ENCODE assay signal across 8 cellular contexts in genomic region chr16:23640959-23641765, GRCh38. TPM values are rescaled to one million over a fixed set of nuclear protein-coding genes. Genes with fewer than 3 reads are reported as not detected.
DNase-seq lines count a peak whose midpoint lies in the region; ATAC-seq and TF ChIP-seq lines count a peak whose summit lies in the region.

DCTN5 (plus strand) TSS chr16:23641466; CDS start chr16:23641543, 77 bp downstream.
PALB2 (minus strand) TSS chr16:23641310; CDS start chr16:23641157, 153 bp downstream.

- CTCF ChIA-PET in PC-3 (lab: Charles Lee): no interaction called here

- TF ChIP-seq CTCF in PC-3 (conservative IDR thresholded peaks at IDR 0.05; ENCODE audit: low read depth, low read length): no peak

- no peaks in the 10 kb centered on the region for H3K9me2 ChIP-seq in PC-3 (replicated peaks; ENCODE audit: low read length)

- H3K27ac ChIP-seq in PC-3 (ENCODE audit: low read length) (peak within 1 kb of the TSS; percentile 50), mucosa of rectum (ENCODE audit: low read depth in 2 of 2, low read length in 2 of 2) (peak within 1 kb of the TSS; percentile 50 to 92)

- peaks cover 5% of the 10 kb centered on the region for H3K36me3 ChIP-seq in PC-3 (ENCODE audit: low read depth, low read length)
- peaks cover 0 to 17% of the 10 kb centered on the region in 2 donors for H3K36me3 ChIP-seq in mucosa of rectum (ENCODE audit: control insufficient read depth in 2 of 2, insufficient read depth in 2 of 2, low read length in 2 of 2)

- H3K4me3 ChIP-seq in PC-3 (ENCODE audit: low read length) (peak within 1 kb of the TSS; percentile 100), mucosa of rectum (ENCODE audit: low read length in 2 of 2) (peak within 1 kb of the TSS; percentile 97 to 99)

- H2AFZ ChIP-seq in PC-3 (ENCODE audit: low read length): peak within 1 kb of the TSS; percentile 91

- POLR2A ChIA-PET in PC-3 (lab: Charles Lee; ENCODE audit: unreplicated experiment): interaction anchor here (0.9 kb wide), 1 partner anchor 14 kb away, joined by 3 read pairs; no protein-coding TSS in a partner anchor

- DNase-seq in DMS114 treated with DMSO at 0.1 percent for 48 hours (lab: John Stamatoyannopoulos, UW; ENCODE audit: unreplicated experiment): peak; percentile 87
- DNase-seq in PC-3: peak; percentile 90
- DNase-seq in activated T-cell treated with anti-CD3 and anti-CD28 coated beads, Interleukin-2, amount 50 U/mL, for 1 hour: peak; percentile 81
- DNase-seq in erythroblast (lab: John Stamatoyannopoulos, UW): peak; percentile 95
- DNase-seq in stimulated activated CD8-positive, alpha-beta memory T cell treated with anti-CD3 and anti-CD28 coated beads, Interleukin-4, amount 100 ng/mL, for 48 hours: peak; percentile 92

- intact Hi-C loops in PC-3 (cut with micrococcal nuclease): no loop called here

- no peaks in the 10 kb centered on the region for H4K20me1 ChIP-seq in PC-3 (ENCODE audit: low read length)

- H3K9me3 ChIP-seq in PC-3 (ENCODE audit: low read length): no peaks in the 10 kb centered on the region
- H3K9me3 ChIP-seq in mucosa of rectum (ENCODE audit: control insufficient read depth in 2 of 2, low read length in 2 of 2): no peaks in the 10 kb centered on the region

- H3K9ac ChIP-seq in PC-3 (ENCODE audit: low read length) (peak within 1 kb of the TSS; percentile 98), mucosa of rectum (ENCODE audit: low read depth in 1 of 2, low read length in 2 of 2) (peak within 1 kb of the TSS; percentile 90 to 96)

- TF ChIP-seq EP300 in Ishikawa (IDR thresholded peaks at IDR 0.05; ENCODE audit: borderline replicate concordance): no peak; the same call in 1 of the 2 replicates

- ATAC-seq in GM21576 (IDR thresholded peaks at IDR 0.05; ENCODE audit: unreplicated experiment) (peak; percentile 94), PC-3 (peak; percentile 96)

- peaks cover 7% of the 10 kb centered on the region for H3K4me1 ChIP-seq in PC-3 (ENCODE audit: insufficient read depth, low read length)
- H3K4me1 ChIP-seq in mucosa of rectum (ENCODE audit: control insufficient read depth in 2 of 2, insufficient read depth in 2 of 2, low read length in 2 of 2): peaks cover 10 to 16% of the 10 kb centered on the region in 2 donors

- H3F3A ChIP-seq in PC-3 (ENCODE audit: low read length, unreplicated experiment): no peaks in the 10 kb centered on the region

- no peak for TF ChIP-seq RAD21 in Ishikawa (IDR thresholded peaks at IDR 0.05; ENCODE audit: low read depth)

- peaks cover 52% of the 10 kb centered on the region for H3K79me2 ChIP-seq in PC-3 (ENCODE audit: low read length)

- peak within 1 kb of the TSS; percentile 99 for H3K4me2 ChIP-seq in PC-3 (ENCODE audit: low read length)

- peak; percentile 81 for TF ChIP-seq POLR2A in erythroblast (IDR thresholded peaks at IDR 0.05; ENCODE audit: low read length)

- TSS peak; percentile 73 for BruUV-seq in PC-3 (replicated peaks; lab: Mats Ljungman, UMichigan)

- H3K27me3 ChIP-seq in PC-3 (ENCODE audit: low read length) (no peaks in the 10 kb centered on the region), mucosa of rectum (ENCODE audit: control insufficient read depth in 2 of 2, insufficient read depth in 2 of 2, low read length in 2 of 2) (no peaks in the 10 kb centered on the region)

TF ChIP-seq in Ishikawa, 13 proteins besides CTCF, POLR2A, EP300 and RAD21:
- TF ChIP-seq TCF12 (IDR thresholded peaks at IDR 0.05; ENCODE audit: low read depth) (peak; percentile 62), FOXM1 (IDR thresholded peaks at IDR 0.05; ENCODE audit: borderline replicate concordance, low read depth) (peak; percentile 55; the same call in 1 of the 2 replicates), CEBPB (IDR thresholded peaks at IDR 0.05) (no peak), USF1 (IDR thresholded peaks at IDR 0.05) (peak; percentile 96), MAX (IDR thresholded peaks at IDR 0.05) (peak; percentile 87), ZBTB7A (IDR thresholded peaks at IDR 0.05; ENCODE audit: low read depth) (no peak), YY1 (IDR thresholded peaks at IDR 0.05; ENCODE audit: low read depth) (peak; percentile 79), CREB1 (IDR thresholded peaks at IDR 0.05; ENCODE audit: low read depth) (peak; percentile 36; the same call in 1 of the 2 replicates), EGR1 (IDR thresholded peaks at IDR 0.05) (no peak), TAF1 (IDR thresholded peaks at IDR 0.05; ENCODE audit: low read depth) (peak; percentile 69), NFIC (IDR thresholded peaks at IDR 0.05) (peak; percentile 19; the same call in 1 of the 2 replicates)

RNA-seq across cellular contexts. Expression of gene DCTN5, which starts in this region (rescaled TPM):
- 19.7 and 29.1 TPM in 2 replicates for total RNA-seq in PC-3 (2014; rRNA removed)

RNA-seq across cellular contexts. Expression of gene PALB2, which starts in this region (rescaled TPM):
- total RNA-seq in PC-3 (2014; rRNA removed): 4.9 and 7.0 TPM in 2 replicates

Comparison
In these comparisons a context has a peak if more than half of its experiments do, and no peak if none do; other contexts are left out.
1. Peak in every context shown above with its lines: DNase-seq, ATAC-seq, H3K4me3 ChIP-seq and H3K27ac ChIP-seq.